Comparison of ENCODE assay signal across 14 cellular contexts in genomic region chr14:68473050-68473449, GRCh38.
A peak's percentile ranks its signal among the peaks of the same experiment; 100 is the strongest.
DNase-seq lines count a peak whose midpoint lies in the region; ATAC-seq, FAIRE-seq and TF ChIP-seq lines count a peak whose summit lies in the region.
"Had no signal": no experiment of that assay in that cellular context is flagged by ENCODE, and none has a peak within 500 bp of the region (broad histone marks: within the 10 kb centered on the region; RNA-seq: fewer than 3 reads in every experiment).

No MANE protein-coding gene starts in this region.

- no peak overlapping the region for H2BK5ac ChIP-seq in neuronal stem cell (ENCODE audit: low read length)

- H3K4me3 ChIP-seq in liver (ENCODE audit: low read depth in 1 of 3, low read length in 3 of 3), result no peak overlapping the region
- H3K4me3 ChIP-seq in HepG2 (replicated peaks in 1 of 3; ENCODE audit: insufficient read depth in 1 of 3, low read depth in 2 of 3, low read length in 3 of 3), result no peak overlapping the region
- no peak overlapping the region for H3K4me3 ChIP-seq in neuronal stem cell (ENCODE audit: low read length in 2 of 2)
- H3K4me3 ChIP-seq: spleen had no signal

- no peak for TF ChIP-seq EP300 in HepG2 (IDR thresholded peaks at IDR 0.05; ENCODE audit: low read depth in 2 of 2, low read length in 2 of 2)
- TF ChIP-seq EP300 in HepG2 (CRISPR knock-in tag; IDR thresholded peaks at IDR 0.05; ENCODE audit: borderline replicate concordance), result no peak

- peaks cover 85% of the 10 kb centered on the region for H3K4me1 Mint-ChIP-seq in neural crest cell

- no peaks in the 10 kb centered on the region for H4K20me1 ChIP-seq in HepG2 (ENCODE audit: insufficient read depth, low read length)

- no peak overlapping the region for H3K23ac ChIP-seq in neuronal stem cell (ENCODE audit: low read depth, low read length, poor library complexity)

- peak; percentile 26 to 37 for TF ChIP-seq RAD21 in liver (IDR thresholded peaks at IDR 0.05)
- no peak for TF ChIP-seq RAD21 in HepG2 (CRISPR knock-in tag; IDR thresholded peaks at IDR 0.05)

- H3K27me3 ChIP-seq in liver (ENCODE audit: control insufficient read depth in 4 of 4, insufficient read depth in 4 of 4, low read length in 3 of 4) (no peaks in the 10 kb centered on the region), HepG2 (ENCODE audit: control insufficient read depth in 1 of 2, insufficient read depth in 2 of 2, low read length in 2 of 2) (no peaks in the 10 kb centered on the region), neuronal stem cell (ENCODE audit: control insufficient read depth in 3 of 3, insufficient read depth in 3 of 3, low read depth in 1 of 3, low read length in 3 of 3) (peaks cover 0 to 11% (median 0%) of the 10 kb centered on the region in 3 experiments)
- H3K27me3 ChIP-seq: spleen had no signal

- no peak overlapping the region for H4K8ac ChIP-seq in neuronal stem cell (ENCODE audit: low read depth, low read length)

- no peak for DNase-seq in HepG2 (ENCODE audit: low spot score)
- DNase-seq in epithelial cell of prostate (ENCODE audit: low read depth, low spot score), result no peak
- no peak for DNase-seq in neural crest cell (ENCODE audit: low read depth, low spot score)
- no peak for DNase-seq in AG08396 (ENCODE audit: low spot score)
- no peak for DNase-seq in stimulated activated CD4-positive, alpha-beta T cell treated with anti-CD3 and anti-CD28 coated beads, Interleukin-2, amount 100 ng/mL, for 24 hours
- DNase-seq in effector CD8-positive, alpha-beta T cell (lab: John Stamatoyannopoulos, UW), result no peak
- DNase-seq in neuronal stem cell (ENCODE audit: low spot score), result no peak
- DNase-seq: caudate nucleus; CD8-positive, alpha-beta memory T cell; NCI-H2029 treated with DMSO at 0.1 percent for 48 hours; spleen had no signal

- H3K27ac Mint-ChIP-seq in neural crest cell (ENCODE audit: unreplicated experiment), result peak overlapping the region; percentile 96

- H3K9me3 Mint-ChIP-seq in neural crest cell, result no peaks in the 10 kb centered on the region
- H3K9me3 Mint-ChIP-seq: CD8-positive, alpha-beta memory T cell; stimulated activated effector memory CD8-positive, alpha-beta T cell treated with anti-CD3 and anti-CD28 coated beads, Interleukin-12 subunit alpha, Interleukin-12 subunit beta, amount 100 ng/mL, for 72 hours had no signal

- in situ Hi-C loops in HepG2 (cut with HindIII; ENCODE audit: extremely low pct_ligation_motif_present, low pct_unique_long_range_greater_than_20kb), result no loop called here

- H3K4ac ChIP-seq in neuronal stem cell (ENCODE audit: low read length), result no peak overlapping the region

- no peak overlapping the region for H2BK12ac ChIP-seq in neuronal stem cell (ENCODE audit: low read length)

- intact Hi-C loops in HepG2 (cut with micrococcal nuclease; ENCODE audit: unreplicated experiment), result no loop called here

- H3K79me1 ChIP-seq in neuronal stem cell (ENCODE audit: low read depth, low read length), result no peaks in the 10 kb centered on the region

- CTCF ChIA-PET in HepG2 (lab: Yijun Ruan, JAX; ENCODE audit: low intra/inter-chr PET ratio, low total read pairs), result no interaction called here

- no peak overlapping the region for H3K4me2 ChIP-seq in HepG2 (ENCODE audit: low read depth, low read length)
- no peak overlapping the region for H3K4me2 ChIP-seq in neuronal stem cell (ENCODE audit: insufficient read depth, low read length, poor library complexity, severe bottlenecking)

- no peaks in the 10 kb centered on the region for H3K36me3 Mint-ChIP-seq in neural crest cell (ENCODE audit: low read depth)
- H3K36me3 Mint-ChIP-seq: stimulated activated effector memory CD8-positive, alpha-beta T cell treated with anti-CD3 and anti-CD28 coated beads, Interleukin-12 subunit alpha, Interleukin-12 subunit beta, amount 100 ng/mL, for 72 hours had no signal

- H3K27ac ChIP-seq in liver (ENCODE audit: low read depth in 1 of 2, low read length in 2 of 2) (peak overlapping the region; percentile 62 to 63), HepG2 (ENCODE audit: extremely low read length, insufficient read depth, low read length) (no peak overlapping the region), epithelial cell of prostate (peak overlapping the region; percentile 7), neuronal stem cell (replicated peaks; ENCODE audit: low read length) (no peak overlapping the region)

- H3K36me3 ChIP-seq in liver (ENCODE audit: control insufficient read depth in 4 of 4, insufficient read depth in 3 of 4, low read depth in 1 of 4, low read length in 3 of 4) (no peaks in the 10 kb centered on the region), HepG2 (replicated peaks in 1 of 2; ENCODE audit: control insufficient read depth in 1 of 2, insufficient read depth in 2 of 2, low read length in 2 of 2) (no peaks in the 10 kb centered on the region), neuronal stem cell (replicated peaks in 1 of 2; ENCODE audit: control insufficient read depth in 2 of 2, insufficient read depth in 2 of 2, low read length in 2 of 2) (no peaks in the 10 kb centered on the region)
- H3K36me3 ChIP-seq: spleen had no signal

- no peak for TF ChIP-seq CTCF in liver (IDR thresholded peaks at IDR 0.05; ENCODE audit: low read depth, low read length, missing input control)
- TF ChIP-seq CTCF in HepG2 (CRISPR knock-in tag; IDR thresholded peaks at IDR 0.05), result no peak
- TF ChIP-seq CTCF in neural crest cell (conservative IDR thresholded peaks at IDR 0.05), result no peak

- H2AFZ ChIP-seq in HepG2 (ENCODE audit: low read length), result no peak overlapping the region
- no peak overlapping the region for H2AFZ ChIP-seq in neuronal stem cell (ENCODE audit: low read length)

- H4K91ac ChIP-seq in neuronal stem cell (ENCODE audit: low read depth, low read length, poor library complexity), result no peak overlapping the region

- no peak overlapping the region for H3K4me3 Mint-ChIP-seq in neural crest cell
- H3K4me3 Mint-ChIP-seq: CD8-positive, alpha-beta memory T cell; stimulated activated effector memory CD8-positive, alpha-beta T cell treated with anti-CD3 and anti-CD28 coated beads, Interleukin-12 subunit alpha, Interleukin-12 subunit beta, amount 100 ng/mL, for 72 hours had no signal

- H2BK120ac ChIP-seq in neuronal stem cell (ENCODE audit: low read depth, low read length), result no peak overlapping the region

- POLR2A ChIA-PET in HepG2 (lab: Yijun Ruan, JAX), result no interaction called here

- ATAC-seq in HepG2, result no peak
- ATAC-seq: stimulated activated effector memory CD8-positive, alpha-beta T cell treated with anti-CD3 and anti-CD28 coated beads, Interleukin-12 subunit alpha, Interleukin-12 subunit beta, amount 100 ng/mL, for 72 hours had no signal

- WGBS in liver, result 53% methylated on average over 3 of the region's 3 CpGs
- 97% methylated on average over 3 of the region's 3 CpGs for WGBS in HepG2 (ENCODE audit: low lambda C conversion rate)
- WGBS in neuronal stem cell (ENCODE audit: extremely low coverage in 2 of 2, insufficient read length in 2 of 2, insufficient replicate concordance in 1 of 2), 2 donors, result no CpG with 5 or more reads among the region's 3 CpGs

- no peak overlapping the region for H3K18ac ChIP-seq in neuronal stem cell (ENCODE audit: low read length)

- H3K79me2 ChIP-seq in HepG2 (ENCODE audit: insufficient read depth, low read length), result no peaks in the 10 kb centered on the region

- H3K9me3 ChIP-seq in liver (ENCODE audit: control insufficient read depth in 4 of 4, low read length in 3 of 4), result no peaks in the 10 kb centered on the region
- H3K9me3 ChIP-seq in HepG2 (ENCODE audit: low read length), result no peaks in the 10 kb centered on the region
- peaks cover 0 to 8% of the 10 kb centered on the region in 2 donors for H3K9me3 ChIP-seq in neuronal stem cell (replicated peaks in 1 of 2; ENCODE audit: control insufficient read depth in 2 of 2, insufficient read depth in 1 of 2, low read depth in 1 of 2, low read length in 2 of 2)
- H3K9me3 ChIP-seq: spleen had no signal

- no TSS peak for BruUV-seq in HepG2 (replicated peaks; lab: Mats Ljungman, UMichigan)

- H2BK15ac ChIP-seq in neuronal stem cell (ENCODE audit: low read length), result no peak overlapping the region

- no peak overlapping the region for H3K14ac ChIP-seq in neuronal stem cell (ENCODE audit: low read length)

- no peak for FAIRE-seq in HepG2 (lab: Jason Lieb, UNC)
- FAIRE-seq: keratinocyte had no signal

- H3K9ac ChIP-seq in liver (ENCODE audit: low read depth in 1 of 2, low read length in 2 of 2), result peak overlapping the region in 1 of 2 donors; percentile 44
- H3K9ac ChIP-seq in HepG2 (ENCODE audit: insufficient read depth, low read depth, low read length), result no peak overlapping the region
- no peak overlapping the region for H3K9ac ChIP-seq in neuronal stem cell (ENCODE audit: low read depth, low read length, poor library complexity)

- H3K4me1 ChIP-seq in liver (ENCODE audit: control insufficient read depth in 4 of 4, insufficient read depth in 4 of 4, low read length in 3 of 4) (peaks cover 8 to 49% (median 28%) of the 10 kb centered on the region in 4 donors), HepG2 (ENCODE audit: insufficient read depth, low read length) (peaks cover 48% of the 10 kb centered on the region), neuronal stem cell (ENCODE audit: control insufficient read depth in 2 of 2, insufficient read depth in 1 of 2, low read depth in 1 of 2, low read length in 2 of 2) (peaks cover 41 to 57% of the 10 kb centered on the region in 2 donors)

- TF ChIP-seq POLR2A in HepG2 (IDR thresholded peaks at IDR 0.05; ENCODE audit: insufficient read depth in 1 of 2, low read depth in 2 of 2, low read length in 2 of 2), result no peak

- H3K27me3 Mint-ChIP-seq in neural crest cell (ENCODE audit: low read depth), result no peaks in the 10 kb centered on the region

- H2AK5ac ChIP-seq in neuronal stem cell (ENCODE audit: low read depth, low read length), result no peak overlapping the region

TF ChIP-seq in liver, 16 proteins besides CTCF, POLR2A, EP300 and RAD21 (continues in another document):
- TF ChIP-seq SP1 (IDR thresholded peaks at IDR 0.05) (peak; percentile 29), GABPA (IDR thresholded peaks at IDR 0.05 in 1 of 2, conservative IDR thresholded peaks at IDR 0.05 in 1 of 2) (no peak), MAX (IDR thresholded peaks at IDR 0.05) (peak; percentile 13)

TF ChIP-seq in HepG2, 621 proteins besides CTCF, POLR2A, EP300 and RAD21:
- TF ChIP-seq ZNF263 (CRISPR knock-in tag; IDR thresholded peaks at IDR 0.05), result no peak
- TF ChIP-seq ZNF460 (CRISPR knock-in tag; IDR thresholded peaks at IDR 0.05; ENCODE audit: borderline replicate concordance), result no peak

Comparison
In these comparisons a context has a peak if more than half of its experiments do, and no peak if none do; other contexts are left out.
1. H3K27ac ChIP-seq: peak in liver (2 of 2) and epithelial cell of prostate (single experiment); none in HepG2 (single experiment) and neuronal stem cell (single experiment).